1 cellular context compared by ENCODE assay signal in the genomic region with DNA sequence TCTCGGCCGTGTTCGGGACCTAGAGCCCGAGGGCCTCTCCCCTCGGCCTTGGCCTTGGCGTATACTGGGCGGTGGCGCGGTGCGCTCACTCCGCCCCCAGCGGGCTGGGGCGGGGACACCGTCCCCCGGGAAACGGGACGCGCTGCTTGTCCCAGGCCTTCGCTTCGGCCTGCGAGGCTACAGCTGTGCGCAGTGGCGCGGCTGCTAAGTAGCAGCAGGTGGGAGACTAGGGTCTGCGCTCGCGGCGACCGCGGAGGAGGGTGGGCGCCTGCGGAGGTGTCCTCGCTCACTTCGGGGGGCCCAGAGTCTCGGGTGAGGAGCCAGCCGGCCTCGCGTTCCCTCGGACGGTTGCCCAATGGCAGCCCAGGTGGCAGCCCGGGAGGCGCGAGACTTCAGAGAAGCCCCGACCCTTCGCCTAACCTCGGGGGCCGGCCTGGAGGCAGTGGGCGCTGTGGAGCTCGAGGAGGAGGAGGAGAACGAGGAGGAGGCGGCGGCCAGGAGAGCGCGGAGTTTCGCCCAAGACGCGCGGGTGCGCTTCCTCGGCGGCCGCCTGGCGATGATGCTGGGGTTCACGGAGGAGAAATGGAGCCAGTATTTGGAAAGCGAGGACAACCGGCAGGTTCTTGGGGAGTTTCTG.
TF ChIP-seq lines count a peak whose summit lies in the region.

Gene DNAH11 (plus strand): TSS at position 149 of the 637 bp plus-strand sequence. CDS start 207 bp downstream, at position 356.

TF ChIP-seq in WTC11, 78 proteins besides CTCF, POLR2A, EP300 and RAD21 (continued from another document):
- no peak; the same call in 1 of the 2 replicates for TF ChIP-seq ARID4B (CRISPR knock-in tag; IDR thresholded peaks at IDR 0.05; ENCODE audit: borderline replicate concordance)
- no peak for TF ChIP-seq HMGA2 (CRISPR knock-in tag; IDR thresholded peaks at IDR 0.05)
- TF ChIP-seq MYBL2 (CRISPR knock-in tag; IDR thresholded peaks at IDR 0.05), result no peak
- 0 out of 2 replicates have a peak, but pooled peaks have one; percentile 22 for TF ChIP-seq TEAD1 (CRISPR knock-in tag; IDR thresholded peaks at IDR 0.05)
- TF ChIP-seq, protein P1, sequence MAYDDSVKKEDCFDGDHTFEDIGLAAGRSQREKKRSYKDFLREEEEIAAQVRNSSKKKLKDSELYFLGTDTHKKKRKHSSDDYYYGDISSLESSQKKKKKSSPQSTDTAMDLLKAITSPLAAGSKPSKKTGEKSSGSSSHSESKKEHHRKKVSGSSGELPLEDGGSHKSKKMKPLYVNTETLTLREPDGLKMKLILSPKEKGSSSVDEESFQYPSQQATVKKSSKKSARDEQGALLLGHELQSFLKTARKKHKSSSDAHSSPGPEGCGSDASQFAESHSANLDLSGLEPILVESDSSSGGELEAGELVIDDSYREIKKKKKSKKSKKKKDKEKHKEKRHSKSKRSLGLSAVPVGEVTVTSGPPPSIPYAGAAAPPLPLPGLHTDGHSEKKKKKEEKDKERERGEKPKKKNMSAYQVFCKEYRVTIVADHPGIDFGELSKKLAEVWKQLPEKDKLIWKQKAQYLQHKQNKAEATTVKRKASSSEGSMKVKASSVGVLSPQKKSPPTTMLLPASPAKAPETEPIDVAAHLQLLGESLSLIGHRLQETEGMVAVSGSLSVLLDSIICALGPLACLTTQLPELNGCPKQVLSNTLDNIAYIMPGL (CRISPR knock-in tag; IDR thresholded peaks at IDR 0.05), result peak; percentile 78
- 0 out of 2 replicates have a peak, but pooled peaks have one; percentile 5 for TF ChIP-seq ZNF317 (CRISPR knock-in tag; IDR thresholded peaks at IDR 0.05; ENCODE audit: borderline replicate concordance, low read depth)
- TF ChIP-seq FOXK1 (CRISPR knock-in tag; IDR thresholded peaks at IDR 0.05), result peak; percentile 21; the same call in 1 of the 2 replicates
- no peak for TF ChIP-seq NR2C2 (CRISPR knock-in tag; IDR thresholded peaks at IDR 0.05)
- TF ChIP-seq TEAD4 (CRISPR knock-in tag; IDR thresholded peaks at IDR 0.05), result no peak
- peak; percentile 41; the same call in 1 of the 2 replicates for TF ChIP-seq CBFB (CRISPR knock-in tag; IDR thresholded peaks at IDR 0.05; ENCODE audit: low read depth)
- TF ChIP-seq USF2 (CRISPR knock-in tag; IDR thresholded peaks at IDR 0.05), result 0 out of 2 replicates have a peak, but pooled peaks have one; percentile 5
- TF ChIP-seq OVOL2 (CRISPR knock-in tag; IDR thresholded peaks at IDR 0.05; ENCODE audit: borderline replicate concordance), result no peak
- 0 out of 2 replicates have a peak, but pooled peaks have one; percentile 27 for TF ChIP-seq ZNF219 (CRISPR knock-in tag; IDR thresholded peaks at IDR 0.05; ENCODE audit: borderline replicate concordance)
- TF ChIP-seq SP1 (CRISPR knock-in tag; conservative IDR thresholded peaks at IDR 0.05), result peak; percentile 54; the same call in 1 of the 2 replicates
- TF ChIP-seq, protein P2, sequence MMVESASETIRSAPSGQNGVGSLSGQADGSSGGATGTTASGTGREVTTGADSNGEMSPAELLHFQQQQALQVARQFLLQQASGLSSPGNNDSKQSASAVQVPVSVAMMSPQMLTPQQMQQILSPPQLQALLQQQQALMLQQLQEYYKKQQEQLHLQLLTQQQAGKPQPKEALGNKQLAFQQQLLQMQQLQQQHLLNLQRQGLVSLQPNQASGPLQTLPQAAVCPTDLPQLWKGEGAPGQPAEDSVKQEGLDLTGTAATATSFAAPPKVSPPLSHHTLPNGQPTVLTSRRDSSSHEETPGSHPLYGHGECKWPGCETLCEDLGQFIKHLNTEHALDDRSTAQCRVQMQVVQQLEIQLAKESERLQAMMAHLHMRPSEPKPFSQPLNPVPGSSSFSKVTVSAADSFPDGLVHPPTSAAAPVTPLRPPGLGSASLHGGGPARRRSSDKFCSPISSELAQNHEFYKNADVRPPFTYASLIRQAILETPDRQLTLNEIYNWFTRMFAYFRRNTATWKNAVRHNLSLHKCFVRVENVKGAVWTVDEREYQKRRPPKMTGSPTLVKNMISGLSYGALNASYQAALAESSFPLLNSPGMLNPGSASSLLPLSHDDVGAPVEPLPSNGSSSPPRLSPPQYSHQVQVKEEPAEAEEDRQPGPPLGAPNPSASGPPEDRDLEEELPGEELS (CRISPR knock-in tag; IDR thresholded peaks at IDR 0.05), result peak; percentile 87
